Comparison of ENCODE assay signal across 27 cellular contexts in the genomic region with DNA sequence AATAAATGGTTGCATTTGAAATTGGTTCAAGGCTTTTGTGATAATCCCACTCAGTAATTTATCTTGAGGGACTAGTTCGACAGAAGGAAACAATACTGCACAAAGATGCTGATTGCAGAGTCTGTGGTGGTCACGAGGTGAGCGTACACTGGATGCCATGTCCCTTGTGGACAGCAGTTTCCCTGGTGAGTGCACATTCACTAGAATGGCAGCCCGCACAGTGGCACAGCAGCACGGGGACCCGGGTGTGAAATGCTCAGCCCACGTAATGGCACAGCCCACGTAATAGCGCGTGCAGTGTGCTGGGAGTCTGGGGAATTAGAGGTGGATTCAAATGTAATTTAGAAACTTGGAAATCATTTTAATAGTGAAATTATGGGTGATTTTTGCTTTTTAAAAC.
"Had no signal": no experiment of that assay in that cellular context is flagged by ENCODE, and none has a peak within 500 bp of the region (broad histone marks: within the 10 kb centered on the region; RNA-seq: fewer than 3 reads in every experiment).

No MANE protein-coding gene starts in this region.

- DNase-seq: activated CD4-positive, alpha-beta memory T cell treated with anti-CD3 and anti-CD28 coated beads for 36 hours; activated CD4-positive, alpha-beta T cell treated with anti-CD3 and anti-CD28 coated beads, Interleukin-2, amount 10 ng/mL, durations not matched to agents 7 days and 5 days; activated CD4-positive, CD25-positive, alpha-beta regulatory T cell; activated CD8-positive, alpha-beta memory T cell treated with anti-CD3 and anti-CD28 coated beads for 24 hours; activated naive CD8-positive, alpha-beta T cell treated with anti-CD3 and anti-CD28 coated beads, Interleukin-2, amount 50 U/mL, for 24 hours; activated T-cell treated with anti-CD3 and anti-CD28 coated beads, Interleukin-2, amount 50 U/mL, for 48 hours; amniotic stem cell; brain microvascular endothelial cell; MG63; MV-4-11; NCI-H1092 treated with DMSO at 0.1 percent for 48 hours; NCI-H1417 treated with DMSO at 0.1 percent for 48 hours; NCI-H1694 treated with DMSO at 0.1 percent for 48 hours; NCI-H2029 treated with DMSO at 0.1 percent for 48 hours; NCI-H510A treated with DMSO at 0.1 percent for 48 hours; NCI-H69; NK-92 treated with Interleukin-12 subunit alpha and Interleukin-12 subunit beta, amount 100 ng/mL, for 24 hours; OCI-M1; Peyer's patch; Right ventricle myocardium superior; SJCRH30; SK-N-SH; T-helper 1 cell had no signal

- H3K36me3 ChIP-seq: brain microvascular endothelial cell, MG63, Peyer's patch, SJCRH30 had no signal

- H3K9me3 ChIP-seq: MG63, Peyer's patch, SK-N-SH had no signal

- H3K4me1 Mint-ChIP-seq: activated CD4-positive, alpha-beta T cell treated with anti-CD3 and anti-CD28 coated beads, Interleukin-2, amount 10 ng/mL, durations not matched to agents 7 days and 5 days; activated naive CD4-positive, alpha-beta T cell treated with anti-CD3 and anti-CD28 coated beads, Interleukin-2, amount 50 U/mL, for 24 hours; activated naive CD8-positive, alpha-beta T cell treated with anti-CD3 and anti-CD28 coated beads, Interleukin-2, amount 50 U/mL, for 24 hours had no signal

- H3K9me3 Mint-ChIP-seq: activated naive CD4-positive, alpha-beta T cell treated with anti-CD3 and anti-CD28 coated beads, Interleukin-2, amount 50 U/mL, for 24 hours had no signal

- H3K36me3 Mint-ChIP-seq: activated CD4-positive, alpha-beta memory T cell treated with anti-CD3 and anti-CD28 coated beads for 36 hours had no signal

- H3K27ac ChIP-seq: brain microvascular endothelial cell, Peyer's patch, RWPE1, SJCRH30, VCaP had no signal

- H3K4me1 ChIP-seq: Peyer's patch had no signal

- H3K27ac Mint-ChIP-seq: activated CD4-positive, alpha-beta memory T cell treated with anti-CD3 and anti-CD28 coated beads for 36 hours; activated CD4-positive, alpha-beta T cell treated with anti-CD3 and anti-CD28 coated beads, Interleukin-2, amount 10 ng/mL, durations not matched to agents 7 days and 5 days; activated naive CD4-positive, alpha-beta T cell treated with anti-CD3 and anti-CD28 coated beads, Interleukin-2, amount 50 U/mL, for 24 hours; activated naive CD8-positive, alpha-beta T cell treated with anti-CD3 and anti-CD28 coated beads, Interleukin-2, amount 50 U/mL, for 24 hours had no signal

- H3K4me3 ChIP-seq: MG63, Peyer's patch, SJCRH30 had no signal

- ATAC-seq: activated naive CD8-positive, alpha-beta T cell treated with anti-CD3 and anti-CD28 coated beads, Interleukin-2, amount 50 U/mL, for 24 hours had no signal

- H3K4me3 Mint-ChIP-seq: activated CD4-positive, alpha-beta memory T cell treated with anti-CD3 and anti-CD28 coated beads for 36 hours; activated CD4-positive, alpha-beta T cell treated with anti-CD3 and anti-CD28 coated beads, Interleukin-2, amount 10 ng/mL, durations not matched to agents 7 days and 5 days; activated naive CD4-positive, alpha-beta T cell treated with anti-CD3 and anti-CD28 coated beads, Interleukin-2, amount 50 U/mL, for 24 hours; activated naive CD8-positive, alpha-beta T cell treated with anti-CD3 and anti-CD28 coated beads, Interleukin-2, amount 50 U/mL, for 24 hours had no signal

- H3K27me3 Mint-ChIP-seq: activated CD4-positive, alpha-beta memory T cell treated with anti-CD3 and anti-CD28 coated beads for 36 hours; activated CD4-positive, alpha-beta T cell treated with anti-CD3 and anti-CD28 coated beads, Interleukin-2, amount 10 ng/mL, durations not matched to agents 7 days and 5 days; activated naive CD4-positive, alpha-beta T cell treated with anti-CD3 and anti-CD28 coated beads, Interleukin-2, amount 50 U/mL, for 24 hours; activated naive CD8-positive, alpha-beta T cell treated with anti-CD3 and anti-CD28 coated beads, Interleukin-2, amount 50 U/mL, for 24 hours had no signal

- FAIRE-seq: astrocyte had no signal

- H3K27me3 ChIP-seq: brain microvascular endothelial cell, MG63, Peyer's patch, SJCRH30 had no signal
